In genomic region chr11:113519989-113520613, GRCh38 we compare ENCODE assay signal across 25 cellular contexts. TPM values are rescaled to one million over a fixed set of nuclear protein-coding genes. Genes with fewer than 3 reads are reported as not detected.
DNase-seq lines count a peak whose midpoint lies in the region; ATAC-seq and TF ChIP-seq lines count a peak whose summit lies in the region.
"Had no signal": no experiment of that assay in that cellular context is flagged by ENCODE, and none has a peak within 500 bp of the region (broad histone marks: within the 10 kb centered on the region; RNA-seq: fewer than 3 reads in every experiment).

No MANE protein-coding gene starts in this region.

- H3K27me3 ChIP-seq in BE2C = no peaks in the 10 kb centered on the region
- H3K27me3 ChIP-seq: Peyer's patch, SJSA1, tibial nerve had no signal

- no peaks in the 10 kb centered on the region for H3K36me3 Mint-ChIP-seq in activated naive CD8-positive, alpha-beta T cell treated with anti-CD3 and anti-CD28 coated beads for 36 hours
- H3K36me3 Mint-ChIP-seq in activated CD8-positive, alpha-beta T cell treated with anti-CD3 and anti-CD28 coated beads, Interleukin-2, amount 10 ng/mL, durations not matched to agents 7 days and 5 days (ENCODE audit: low read depth) = no peaks in the 10 kb centered on the region

- no peak for TF ChIP-seq CTCF in BE2C (IDR thresholded peaks at IDR 0.05; ENCODE audit: low read depth, low read length)

- H3K9me3 Mint-ChIP-seq in activated naive CD8-positive, alpha-beta T cell treated with anti-CD3 and anti-CD28 coated beads for 36 hours = no peaks in the 10 kb centered on the region
- H3K9me3 Mint-ChIP-seq in activated CD8-positive, alpha-beta T cell treated with anti-CD3 and anti-CD28 coated beads, Interleukin-2, amount 10 ng/mL, durations not matched to agents 7 days and 5 days (ENCODE audit: insufficient read depth) = no peaks in the 10 kb centered on the region
- H3K9me3 Mint-ChIP-seq: activated naive CD4-positive, alpha-beta T cell treated with anti-CD3 and anti-CD28 coated beads for 36 hours; activated T-cell treated with anti-CD3 and anti-CD28 coated beads, Interleukin-2, amount 50 U/mL, for 72 hours; CD4-positive, alpha-beta T cell; stimulated activated naive CD8-positive, alpha-beta T cell treated with anti-CD3 and anti-CD28 coated beads, Interleukin-15, amount 100 ng/mL, for 72 hours; T-helper 1 cell treated with Interleukin-12 subunit alpha and Interleukin-12 subunit beta and Interleukin-4 antibody, amounts not matched to agents 30 μg/mL and 1 μg/mL, for 36 hours had no signal

- no peaks in the 10 kb centered on the region; the same call in 1 of the 2 replicates for H3K4me1 ChIP-seq in BE2C
- H3K4me1 ChIP-seq: Peyer's patch, psoas muscle, SJSA1, tibial nerve had no signal

- POLR2A ChIA-PET in HEK293T (lab: Yijun Ruan, JAX) = interaction anchor here (1.2 kb wide), 1 partner anchor 10 kb away, joined by 3 read pairs; no protein-coding TSS in a partner anchor
- POLR2A ChIA-PET in activated CD8-positive, alpha-beta T cell treated with anti-CD3 and anti-CD28 coated beads, Interleukin-2, amount 10 ng/mL, durations not matched to agents 7 days and 5 days (lab: Charles Lee) = no interaction called here

- H3K27me3 Mint-ChIP-seq in activated naive CD8-positive, alpha-beta T cell treated with anti-CD3 and anti-CD28 coated beads for 36 hours = peaks cover 39% of the 10 kb centered on the region
- H3K27me3 Mint-ChIP-seq in activated CD8-positive, alpha-beta T cell treated with anti-CD3 and anti-CD28 coated beads, Interleukin-2, amount 10 ng/mL, durations not matched to agents 7 days and 5 days (ENCODE audit: low read depth) = peaks cover 2% of the 10 kb centered on the region

- no peaks in the 10 kb centered on the region for H3K9me3 ChIP-seq in BE2C
- H3K9me3 ChIP-seq: Peyer's patch, psoas muscle, SJSA1, tibial nerve had no signal

- H3K4me1 Mint-ChIP-seq in activated naive CD8-positive, alpha-beta T cell treated with anti-CD3 and anti-CD28 coated beads for 36 hours = no peaks in the 10 kb centered on the region
- no peaks in the 10 kb centered on the region for H3K4me1 Mint-ChIP-seq in activated CD8-positive, alpha-beta T cell treated with anti-CD3 and anti-CD28 coated beads, Interleukin-2, amount 10 ng/mL, durations not matched to agents 7 days and 5 days (ENCODE audit: low read depth)
- H3K4me1 Mint-ChIP-seq: stimulated activated naive CD8-positive, alpha-beta T cell treated with anti-CD3 and anti-CD28 coated beads, Interleukin-15, amount 100 ng/mL, for 72 hours had no signal

- peak; percentile 79 for DNase-seq in DMS 273 treated with DMSO at 0.1 percent for 48 hours (lab: John Stamatoyannopoulos, UW)
- DNase-seq in HEK293T (ENCODE audit: extremely low spot score) = peak; percentile 22
- DNase-seq in NCI-H524 treated with DMSO at 0.1 percent for 48 hours (lab: John Stamatoyannopoulos, UW) = peak; percentile 80
- DNase-seq in left lobe of liver (ENCODE audit: low spot score) = peak; percentile 19
- no peak for DNase-seq in activated naive CD8-positive, alpha-beta T cell treated with anti-CD3 and anti-CD28 coated beads for 36 hours
- no peak for DNase-seq in BE2C
- no peak for DNase-seq in activated CD8-positive, alpha-beta T cell treated with anti-CD3 and anti-CD28 coated beads, Interleukin-2, amount 10 ng/mL, durations not matched to agents 7 days and 5 days
- DNase-seq: activated naive CD4-positive, alpha-beta T cell treated with anti-CD3 and anti-CD28 coated beads for 36 hours; activated T-cell treated with anti-CD3 and anti-CD28 coated beads, Interleukin-2, amount 50 U/mL, for 72 hours; CD4-positive, alpha-beta T cell; GDM1; GOT3; NCI-H187; NCI-H345; Peyer's patch; psoas muscle; stimulated activated naive CD8-positive, alpha-beta T cell treated with anti-CD3 and anti-CD28 coated beads, Interleukin-15, amount 100 ng/mL, for 72 hours had no signal

- no peak overlapping the region for H3K27ac Mint-ChIP-seq in activated naive CD8-positive, alpha-beta T cell treated with anti-CD3 and anti-CD28 coated beads for 36 hours
- no peak overlapping the region for H3K27ac Mint-ChIP-seq in activated CD8-positive, alpha-beta T cell treated with anti-CD3 and anti-CD28 coated beads, Interleukin-2, amount 10 ng/mL, durations not matched to agents 7 days and 5 days
- H3K27ac Mint-ChIP-seq: activated naive CD4-positive, alpha-beta T cell treated with anti-CD3 and anti-CD28 coated beads for 36 hours; activated T-cell treated with anti-CD3 and anti-CD28 coated beads, Interleukin-2, amount 50 U/mL, for 72 hours; CD4-positive, alpha-beta T cell; stimulated activated naive CD8-positive, alpha-beta T cell treated with anti-CD3 and anti-CD28 coated beads, Interleukin-15, amount 100 ng/mL, for 72 hours; T-helper 1 cell treated with Interleukin-12 subunit alpha and Interleukin-12 subunit beta and Interleukin-4 antibody, amounts not matched to agents 30 μg/mL and 1 μg/mL, for 36 hours had no signal

- CTCF ChIA-PET in HEK293T (lab: Yijun Ruan, JAX) = interaction anchor here (0.6 to 1.0 kb wide), 2 partner anchors 13 to 1006 kb away, joined by 3 to 5 read pairs; no protein-coding TSS in a partner anchor
- CTCF ChIA-PET in activated CD8-positive, alpha-beta T cell treated with anti-CD3 and anti-CD28 coated beads, Interleukin-2, amount 10 ng/mL, durations not matched to agents 7 days and 5 days (lab: Charles Lee) = no interaction called here

- H3K36me3 ChIP-seq in BE2C = no peaks in the 10 kb centered on the region
- H3K36me3 ChIP-seq: Peyer's patch, SJSA1, tibial nerve had no signal

- no peak overlapping the region for H3K4me3 ChIP-seq in BE2C (ENCODE audit: low read depth, low read length)
- H3K4me3 ChIP-seq: Peyer's patch, psoas muscle, SJSA1, tibial nerve had no signal

- ATAC-seq in left lobe of liver (no peak), GM19324 (IDR thresholded peaks at IDR 0.05; ENCODE audit: low FRiP score, unreplicated experiment) (no peak)
- ATAC-seq in activated CD8-positive, alpha-beta T cell treated with anti-CD3 and anti-CD28 coated beads, Interleukin-2, amount 10 ng/mL, durations not matched to agents 7 days and 5 days = no peak
- ATAC-seq: activated T-cell treated with anti-CD3 and anti-CD28 coated beads, Interleukin-2, amount 50 U/mL, for 72 hours; psoas muscle; stimulated activated naive CD8-positive, alpha-beta T cell treated with anti-CD3 and anti-CD28 coated beads, Interleukin-15, amount 100 ng/mL, for 72 hours had no signal

- H3K4me3 Mint-ChIP-seq in activated naive CD8-positive, alpha-beta T cell treated with anti-CD3 and anti-CD28 coated beads for 36 hours = no peak overlapping the region
- H3K4me3 Mint-ChIP-seq in activated CD8-positive, alpha-beta T cell treated with anti-CD3 and anti-CD28 coated beads, Interleukin-2, amount 10 ng/mL, durations not matched to agents 7 days and 5 days = no peak overlapping the region
- H3K4me3 Mint-ChIP-seq: activated naive CD4-positive, alpha-beta T cell treated with anti-CD3 and anti-CD28 coated beads for 36 hours; activated T-cell treated with anti-CD3 and anti-CD28 coated beads, Interleukin-2, amount 50 U/mL, for 72 hours; CD4-positive, alpha-beta T cell; stimulated activated naive CD8-positive, alpha-beta T cell treated with anti-CD3 and anti-CD28 coated beads, Interleukin-15, amount 100 ng/mL, for 72 hours; T-helper 1 cell treated with Interleukin-12 subunit alpha and Interleukin-12 subunit beta and Interleukin-4 antibody, amounts not matched to agents 30 μg/mL and 1 μg/mL, for 36 hours had no signal

TF ChIP-seq in HEK293T, 16 proteins besides CTCF, POLR2A, EP300 and RAD21:
- TF ChIP-seq, protein P1, sequence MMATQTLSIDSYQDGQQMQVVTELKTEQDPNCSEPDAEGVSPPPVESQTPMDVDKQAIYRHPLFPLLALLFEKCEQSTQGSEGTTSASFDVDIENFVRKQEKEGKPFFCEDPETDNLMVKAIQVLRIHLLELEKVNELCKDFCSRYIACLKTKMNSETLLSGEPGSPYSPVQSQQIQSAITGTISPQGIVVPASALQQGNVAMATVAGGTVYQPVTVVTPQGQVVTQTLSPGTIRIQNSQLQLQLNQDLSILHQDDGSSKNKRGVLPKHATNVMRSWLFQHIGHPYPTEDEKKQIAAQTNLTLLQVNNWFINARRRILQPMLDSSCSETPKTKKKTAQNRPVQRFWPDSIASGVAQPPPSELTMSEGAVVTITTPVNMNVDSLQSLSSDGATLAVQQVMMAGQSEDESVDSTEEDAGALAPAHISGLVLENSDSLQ (IDR thresholded peaks at IDR 0.05) = peak; percentile 66
- no peak for TF ChIP-seq NFRKB (IDR thresholded peaks at IDR 0.05)

RNA-seq across cellular contexts. Expression of gene DRD2, which starts 44.9 kb away (rescaled TPM):
- not detected for total RNA-seq in left lobe of liver
- total RNA-seq in activated naive CD8-positive, alpha-beta T cell treated with anti-CD3 and anti-CD28 coated beads for 36 hours = not detected
- 32.0 TPM for polyA plus RNA-seq in BE2C (2012; ENCODE audit: insufficient read depth, insufficient read length, low read depth)
- total RNA-seq in activated CD8-positive, alpha-beta T cell treated with anti-CD3 and anti-CD28 coated beads, Interleukin-2, amount 10 ng/mL, durations not matched to agents 7 days and 5 days = not detected
- total RNA-seq: activated CD8-positive, alpha-beta memory T cell treated with anti-CD3 and anti-CD28 coated beads for 36 hours; activated naive CD4-positive, alpha-beta T cell treated with anti-CD3 and anti-CD28 coated beads for 36 hours; cardiac septum; CD4-positive, alpha-beta T cell; dermis microvascular lymphatic vessel endothelial cell; endothelial cell of umbilical vein; Peyer's patch; SJSA1 had no signal
- polyA plus RNA-seq: endothelial cell of umbilical vein had no signal

Comparison
In these comparisons a context has a peak if more than half of its experiments do, and no peak if none do; other contexts are left out.
1. DNase-seq: peak in DMS 273 treated with DMSO at 0.1 percent for 48 hours (single experiment), HEK293T (single experiment), NCI-H524 treated with DMSO at 0.1 percent for 48 hours (single experiment) and left lobe of liver (single experiment); none in activated naive CD8-positive, alpha-beta T cell treated with anti-CD3 and anti-CD28 coated beads for 36 hours (single experiment), BE2C (single experiment) and activated CD8-positive, alpha-beta T cell treated with anti-CD3 and anti-CD28 coated beads, Interleukin-2, amount 10 ng/mL, durations not matched to agents 7 days and 5 days (single experiment).